23 cellular contexts compared by ENCODE assay signal in genomic region chr10:131013281-131013680, GRCh38.
"Had no signal": no experiment of that assay in that cellular context is flagged by ENCODE, and none has a peak within 500 bp of the region (broad histone marks: within the 10 kb centered on the region; RNA-seq: fewer than 3 reads in every experiment).

No MANE protein-coding gene starts in this region.

- H3K27me3 ChIP-seq: neural progenitor cell, right atrium auricular region, sigmoid colon, testis had no signal

- H3K9ac ChIP-seq: neural progenitor cell had no signal

- H3K4me3 Mint-ChIP-seq: effector memory CD8-positive, alpha-beta T cell; immature natural killer cell; naive thymus-derived CD4-positive, alpha-beta T cell; nephron; neural progenitor cell; stimulated activated memory B cell treated with anti-CD40 and anti-IgM and Interleukin-4, amounts not matched to agents 10 μg/mL and 1 μg/mL and 100 μg/mL, for 72 hours; type B pancreatic cell had no signal

- ATAC-seq: effector memory CD8-positive, alpha-beta T cell; left lobe of liver; naive thymus-derived CD4-positive, alpha-beta T cell; stimulated activated memory B cell treated with anti-CD40 and anti-IgM and Interleukin-4, amounts not matched to agents 10 μg/mL and 1 μg/mL and 100 μg/mL, for 72 hours; stimulated activated naive CD8-positive, alpha-beta T cell treated with anti-CD3 and anti-CD28 coated beads, Interleukin-15, Interleukin-2, amounts not matched to agents 100 U/mL and 50 U/mL, for 24 hours had no signal

- H3K27ac Mint-ChIP-seq: effector memory CD8-positive, alpha-beta T cell; immature natural killer cell; naive thymus-derived CD4-positive, alpha-beta T cell; nephron; neural progenitor cell; stimulated activated memory B cell treated with anti-CD40 and anti-IgM and Interleukin-4, amounts not matched to agents 10 μg/mL and 1 μg/mL and 100 μg/mL, for 72 hours; type B pancreatic cell had no signal

- H3K36me3 Mint-ChIP-seq: immature natural killer cell; naive thymus-derived CD4-positive, alpha-beta T cell; neural progenitor cell; stimulated activated memory B cell treated with anti-CD40 and anti-IgM and Interleukin-4, amounts not matched to agents 10 μg/mL and 1 μg/mL and 100 μg/mL, for 72 hours; type B pancreatic cell had no signal

- H3K4me1 ChIP-seq: neural progenitor cell, prostate gland, right atrium auricular region, sigmoid colon, testis, tibial artery had no signal

- H3K4me2 ChIP-seq: neural progenitor cell had no signal

- H3K9me3 ChIP-seq: prostate gland, right atrium auricular region, sigmoid colon, testis, tibial artery had no signal

- H3K27ac ChIP-seq: neural progenitor cell, prostate gland, right atrium auricular region, sigmoid colon, testis, tibial artery had no signal

- H3K4me1 Mint-ChIP-seq: immature natural killer cell; naive thymus-derived CD4-positive, alpha-beta T cell; nephron; neural progenitor cell; stimulated activated memory B cell treated with anti-CD40 and anti-IgM and Interleukin-4, amounts not matched to agents 10 μg/mL and 1 μg/mL and 100 μg/mL, for 72 hours had no signal

- DNase-seq: cortex of kidney; effector memory CD8-positive, alpha-beta T cell; hypothalamus; immature natural killer cell; islet precursor cell; kidney glomerular epithelial cell; mesenchymal stem cell; midbrain; naive thymus-derived CD4-positive, alpha-beta T cell; nucleus accumbens; sigmoid colon; stimulated activated CD4-positive, alpha-beta T cell treated with anti-CD3 and anti-CD28 coated beads, Interleukin-4, amount 100 ng/mL, for 4 hours; stimulated activated naive CD8-positive, alpha-beta T cell treated with anti-CD3 and anti-CD28 coated beads, Interleukin-15, Interleukin-2, amounts not matched to agents 100 U/mL and 50 U/mL, for 24 hours; substantia nigra; testis had no signal

- H3K4me3 ChIP-seq: neural progenitor cell, prostate gland, right atrium auricular region, sigmoid colon, testis, tibial artery had no signal

- H3K9me3 Mint-ChIP-seq: effector memory CD8-positive, alpha-beta T cell; immature natural killer cell; naive thymus-derived CD4-positive, alpha-beta T cell; neural progenitor cell; stimulated activated memory B cell treated with anti-CD40 and anti-IgM and Interleukin-4, amounts not matched to agents 10 μg/mL and 1 μg/mL and 100 μg/mL, for 72 hours; type B pancreatic cell had no signal

- H3K36me3 ChIP-seq: neural progenitor cell, prostate gland, right atrium auricular region, sigmoid colon, tibial artery had no signal

- H3K27me3 Mint-ChIP-seq: naive thymus-derived CD4-positive, alpha-beta T cell had no signal

- H2AFZ ChIP-seq: neural progenitor cell had no signal
